14 cellular contexts compared by ENCODE assay signal in genomic region chr10:23079700-23080099, GRCh38.
"Had no signal": no experiment of that assay in that cellular context is flagged by ENCODE, and none has a peak within 500 bp of the region (broad histone marks: within the 10 kb centered on the region; RNA-seq: fewer than 3 reads in every experiment).

No MANE protein-coding gene starts in this region.

- H3K4me3 ChIP-seq: esophagus muscularis mucosa, left lung, thyroid gland had no signal

- H3K27me3 ChIP-seq: esophagus muscularis mucosa, thyroid gland had no signal

- H3K27ac ChIP-seq: esophagus muscularis mucosa, left lung, thyroid gland had no signal

- H3K36me3 Mint-ChIP-seq: activated naive CD8-positive, alpha-beta T cell; naive B cell; stimulated activated naive B cell treated with anti-CD40 and anti-IgM and Interleukin-4, amounts not matched to agents 10 μg/mL and 1 μg/mL and 100 μg/mL, for 72 hours had no signal

- ATAC-seq: left lung; stimulated activated naive B cell treated with anti-CD40 and anti-IgM and Interleukin-4, amounts not matched to agents 10 μg/mL and 1 μg/mL and 100 μg/mL, for 72 hours had no signal

- H3K9me3 ChIP-seq: esophagus muscularis mucosa, left lung, thyroid gland had no signal

- H3K27ac Mint-ChIP-seq: activated naive CD8-positive, alpha-beta T cell; naive B cell; stimulated activated naive B cell treated with anti-CD40 and anti-IgM and Interleukin-4, amounts not matched to agents 10 μg/mL and 1 μg/mL and 100 μg/mL, for 72 hours had no signal

- H3K36me3 ChIP-seq: esophagus muscularis mucosa, left lung, thyroid gland had no signal

- FAIRE-seq: keratinocyte had no signal

- H3K4me3 Mint-ChIP-seq: activated naive CD8-positive, alpha-beta T cell; naive B cell; stimulated activated naive B cell treated with anti-CD40 and anti-IgM and Interleukin-4, amounts not matched to agents 10 μg/mL and 1 μg/mL and 100 μg/mL, for 72 hours had no signal

- H3K4me1 Mint-ChIP-seq: naive B cell; stimulated activated naive B cell treated with anti-CD40 and anti-IgM and Interleukin-4, amounts not matched to agents 10 μg/mL and 1 μg/mL and 100 μg/mL, for 72 hours had no signal

- H3K4me1 ChIP-seq: left lung, thyroid gland had no signal

- DNase-seq: activated CD4-positive, alpha-beta T cell treated with anti-CD3 and anti-CD28 coated beads for 48 hours; activated gamma-delta T cell treated with Interleukin-2 at 50 U/mL for 16 hours; amniotic stem cell; hippocampal formation; left lung; mammary epithelial cell; naive B cell; nucleus accumbens; stimulated activated CD4-positive, alpha-beta T cell treated with anti-CD3 and anti-CD28 coated beads, Interleukin-4, amount 100 ng/mL, for 1 hour; stimulated activated naive B cell treated with anti-CD40 and anti-IgM and Interleukin-4, amounts not matched to agents 10 μg/mL and 1 μg/mL and 100 μg/mL, for 72 hours; thyroid gland had no signal
